Comparison of ENCODE assay signal across 1 cellular context in genomic region chr14:34029921-34030334, GRCh38.
TF ChIP-seq lines count a peak whose summit lies in the region.

No MANE protein-coding gene starts in this region.

TF ChIP-seq in K562, 482 proteins besides CTCF, POLR2A, EP300 and RAD21 (continued from another document):
- TF ChIP-seq, protein P1, sequence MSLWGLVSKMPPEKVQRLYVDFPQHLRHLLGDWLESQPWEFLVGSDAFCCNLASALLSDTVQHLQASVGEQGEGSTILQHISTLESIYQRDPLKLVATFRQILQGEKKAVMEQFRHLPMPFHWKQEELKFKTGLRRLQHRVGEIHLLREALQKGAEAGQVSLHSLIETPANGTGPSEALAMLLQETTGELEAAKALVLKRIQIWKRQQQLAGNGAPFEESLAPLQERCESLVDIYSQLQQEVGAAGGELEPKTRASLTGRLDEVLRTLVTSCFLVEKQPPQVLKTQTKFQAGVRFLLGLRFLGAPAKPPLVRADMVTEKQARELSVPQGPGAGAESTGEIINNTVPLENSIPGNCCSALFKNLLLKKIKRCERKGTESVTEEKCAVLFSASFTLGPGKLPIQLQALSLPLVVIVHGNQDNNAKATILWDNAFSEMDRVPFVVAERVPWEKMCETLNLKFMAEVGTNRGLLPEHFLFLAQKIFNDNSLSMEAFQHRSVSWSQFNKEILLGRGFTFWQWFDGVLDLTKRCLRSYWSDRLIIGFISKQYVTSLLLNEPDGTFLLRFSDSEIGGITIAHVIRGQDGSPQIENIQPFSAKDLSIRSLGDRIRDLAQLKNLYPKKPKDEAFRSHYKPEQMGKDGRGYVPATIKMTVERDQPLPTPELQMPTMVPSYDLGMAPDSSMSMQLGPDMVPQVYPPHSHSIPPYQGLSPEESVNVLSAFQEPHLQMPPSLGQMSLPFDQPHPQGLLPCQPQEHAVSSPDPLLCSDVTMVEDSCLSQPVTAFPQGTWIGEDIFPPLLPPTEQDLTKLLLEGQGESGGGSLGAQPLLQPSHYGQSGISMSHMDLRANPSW (CRISPR knock-in tag; IDR thresholded peaks at IDR 0.05), result no peak
- TF ChIP-seq HDAC1 (IDR thresholded peaks at IDR 0.05) (0 out of 4 replicates have a peak, but pooled peaks of 1 of the 2 experiments have one; percentile 9), KLF6 (CRISPR knock-in tag; IDR thresholded peaks at IDR 0.05; ENCODE audit: borderline replicate concordance) (no peak), STAT5A (IDR thresholded peaks at IDR 0.05; ENCODE audit: borderline replicate concordance, low read length) (peak; percentile 58), MAZ (CRISPR knock-in tag; conservative IDR thresholded peaks at IDR 0.05 in 1 of 2, IDR thresholded peaks at IDR 0.05 in 1 of 2) (peak in 1 of 2 experiments; percentile 34; a peak in 1 of 4 replicates), SPI1 (IDR thresholded peaks at IDR 0.05; ENCODE audit: borderline replicate concordance, low read depth, low read length) (no peak), TBL1XR1 (IDR thresholded peaks at IDR 0.05; ENCODE audit: low read length in 2 of 2) (peak in 1 of 2 experiments; percentile 45; a peak in 1 of 4 replicates), ARID1B (IDR thresholded peaks at IDR 0.05) (peak; percentile 11; the same call in 1 of the 2 replicates), ZNF124 (CRISPR knock-in tag; IDR thresholded peaks at IDR 0.05) (no peak), FOXA1 (IDR thresholded peaks at IDR 0.05; ENCODE audit: borderline replicate concordance) (no peak), TEAD4 (IDR thresholded peaks at IDR 0.05; ENCODE audit: low read length) (no peak), TEAD4 (CRISPR knock-in tag; IDR thresholded peaks at IDR 0.05; ENCODE audit: borderline replicate concordance) (no peak), GTF2E2 (tag; IDR thresholded peaks at IDR 0.05) (no peak), POLR2AphosphoS5 (IDR thresholded peaks at IDR 0.05; ENCODE audit: control insufficient read depth, insufficient read depth, low read depth, low read length) (no peak), SMAD4 (CRISPR knock-in tag; conservative IDR thresholded peaks at IDR 0.05) (0 out of 2 replicates have a peak, but pooled peaks have one; percentile 34), SREBF1 (IDR thresholded peaks at IDR 0.05; ENCODE audit: borderline replicate concordance, low read depth, low read length) (no peak)
TF ChIP-seq in K562: peak in this region for 18.
